8 cellular contexts compared by ENCODE assay signal in genomic region chr19:4267101-4267900, GRCh38. TPM values are rescaled to one million over a fixed set of nuclear protein-coding genes. Genes with fewer than 3 reads are reported as not detected.
DNase-seq lines count a peak whose midpoint lies in the region; ATAC-seq, FAIRE-seq and TF ChIP-seq lines count a peak whose summit lies in the region.

No MANE protein-coding gene starts in this region.

- H3K9me3 ChIP-seq in liver (ENCODE audit: control insufficient read depth in 4 of 4, low read length in 3 of 4) = no peaks in the 10 kb centered on the region

- no peak overlapping the region for H3K4me3 ChIP-seq in liver (ENCODE audit: low read depth in 1 of 3, low read length in 3 of 3)

- H3K9ac ChIP-seq in liver (ENCODE audit: low read depth in 1 of 2, low read length in 2 of 2) = no peak overlapping the region

- DNase-seq in GM04504 (ENCODE audit: low read depth) = peak; percentile 3
- DNase-seq in NCI-H1092 (lab: John Stamatoyannopoulos, UW) = peak; percentile 29
- peak; percentile 15 to 52 (median 34) for DNase-seq in activated CD4-positive, CD25-positive, alpha-beta regulatory T cell (lab: John Stamatoyannopoulos, UW)
- peak; percentile 30 for DNase-seq in central memory CD4-positive, alpha-beta T cell
- DNase-seq in stimulated activated CD8-positive, alpha-beta memory T cell treated with anti-CD3 and anti-CD28 coated beads, Interleukin-15, amount 100 ng/mL, for 4 hours (ENCODE audit: low read depth in 2 of 2) = peak; percentile 23 to 26
- no peak for DNase-seq in HTR-8/SVneo (ENCODE audit: insufficient read length, low spot score)

- TF ChIP-seq RAD21 in liver (IDR thresholded peaks at IDR 0.05) = peak; percentile 77 to 84

- H3K4me1 ChIP-seq in liver (ENCODE audit: control insufficient read depth in 4 of 4, insufficient read depth in 4 of 4, low read length in 3 of 4) = peaks cover 4 to 24% (median 15%) of the 10 kb centered on the region in 4 donors

- peak overlapping the region; percentile 72 to 95 for H3K27ac ChIP-seq in liver (ENCODE audit: low read depth in 1 of 2, low read length in 2 of 2)

- H3K36me3 ChIP-seq in liver (ENCODE audit: control insufficient read depth in 4 of 4, insufficient read depth in 3 of 4, low read depth in 1 of 4, low read length in 3 of 4) = peaks cover 0 to 14% (median 10%) of the 10 kb centered on the region in 4 donors

- 26% methylated on average over 21 of the region's 21 CpGs for WGBS in liver

- ATAC-seq in HG03025 (IDR thresholded peaks at IDR 0.05; ENCODE audit: low FRiP score, unreplicated experiment) = no peak

- no peaks in the 10 kb centered on the region for H3K27me3 ChIP-seq in liver (ENCODE audit: control insufficient read depth in 4 of 4, insufficient read depth in 4 of 4, low read length in 3 of 4)

- FAIRE-seq in HTR-8/SVneo (lab: Jason Lieb, UNC) = no peak

- peak; percentile 79 for TF ChIP-seq CTCF in liver (IDR thresholded peaks at IDR 0.05; ENCODE audit: low read depth, low read length, missing input control)

TF ChIP-seq in liver, 16 proteins besides CTCF, POLR2A, EP300 and RAD21:
- no peak for TF ChIP-seq ATF3 (IDR thresholded peaks at IDR 0.05)
- TF ChIP-seq ZBTB33 (IDR thresholded peaks at IDR 0.05) = no peak
- no peak for TF ChIP-seq HNF4A (conservative IDR thresholded peaks at IDR 0.05)
- TF ChIP-seq JUND (IDR thresholded peaks at IDR 0.05) = no peak
- TF ChIP-seq HNF4G (IDR thresholded peaks at IDR 0.05) = no peak

RNA-seq across cellular contexts. Expression of gene SHD, which starts 11.8 kb away (rescaled TPM):
- 1 to 10 TPM in 1 of 2 donors, under 1 TPM in 1; 0.09 to 2.3 TPM for total RNA-seq in liver
- polyA plus RNA-seq in liver = 10 to 100 TPM in 1 of 2 donors, 1 to 10 TPM in 1; 6.8 to 15.7 TPM

RNA-seq across cellular contexts. Expression of gene YJU2, which starts 20.4 kb away (rescaled TPM):
- 10 to 100 TPM in 1 of 2 donors, 1 to 10 TPM in 1; 9.2 to 12.7 TPM for total RNA-seq in liver
- 10 to 100 TPM in 1 of 2 donors, 1 to 10 TPM in 1; 6.5 to 11.4 TPM for polyA plus RNA-seq in liver

RNA-seq across cellular contexts. Expression of gene TMIGD2, which starts 34.9 kb away (rescaled TPM):
- total RNA-seq in liver = under 1 TPM; 0.47 to 0.50 TPM
- polyA plus RNA-seq in liver = under 1 TPM; 0.16 to 0.94 TPM

RNA-seq across cellular contexts. Expression of gene FSD1, which starts 37.1 kb away (rescaled TPM):
- under 1 TPM in 1 of 2 donors, not detected in 1; 0.92 TPM for total RNA-seq in liver
- under 1 TPM; 0.05 to 0.19 TPM for polyA plus RNA-seq in liver

RNA-seq across cellular contexts. Expression of gene EBI3, which starts 38.0 kb away (rescaled TPM):
- 1 to 10 TPM; 1.8 to 2.5 TPM for total RNA-seq in liver
- polyA plus RNA-seq in liver = 1 to 10 TPM; 2.5 to 7.8 TPM
